15 cellular contexts compared by ENCODE assay signal in the genomic region with DNA sequence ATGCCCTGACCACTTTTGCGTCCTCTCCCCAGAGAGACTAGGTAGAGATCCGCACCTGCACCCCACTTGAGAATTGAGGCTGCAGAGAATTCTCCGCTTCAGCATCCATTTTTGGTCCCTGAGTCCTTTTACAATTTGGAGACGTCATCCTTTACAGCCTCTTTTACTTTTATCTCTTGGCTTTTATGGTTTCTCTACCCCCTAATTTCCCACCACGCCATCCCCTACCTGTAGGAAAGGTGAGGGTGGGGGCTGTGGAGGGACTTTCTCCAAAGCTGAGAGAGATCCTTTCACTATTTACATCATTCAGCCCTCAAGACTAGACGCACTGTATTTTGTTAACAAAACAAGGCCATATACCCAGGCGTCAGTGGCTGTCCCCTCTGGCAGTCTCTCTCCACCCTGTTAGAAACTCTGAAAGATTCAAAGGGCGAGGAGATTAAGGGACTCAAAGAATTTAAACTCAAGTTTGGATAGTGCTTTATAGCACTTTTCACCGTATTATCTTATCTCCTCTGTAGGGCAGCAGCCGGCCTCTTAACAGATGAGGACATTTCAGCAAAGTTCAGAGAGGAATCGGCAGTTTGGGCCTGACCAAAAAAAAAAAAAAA. TPM values are rescaled to one million over a fixed set of nuclear protein-coding genes. Genes with fewer than 3 reads are reported as not detected.
A peak's percentile ranks its signal among the peaks of the same experiment; 100 is the strongest.
DNase-seq lines count a peak whose midpoint lies in the region; ATAC-seq, FAIRE-seq and TF ChIP-seq lines count a peak whose summit lies in the region.
"Had no signal": no experiment of that assay in that cellular context is flagged by ENCODE, and none has a peak within 500 bp of the region (broad histone marks: within the 10 kb centered on the region; RNA-seq: fewer than 3 reads in every experiment).

No MANE protein-coding gene starts in this region.

- peaks cover 6% of the 10 kb centered on the region for H3K4me1 Mint-ChIP-seq in activated naive CD4-positive, alpha-beta T cell treated with anti-CD3 and anti-CD28 coated beads, Interleukin-2, amount 10 ng/mL, durations not matched to agents 7 days and 5 days
- H3K4me1 Mint-ChIP-seq in brain, result peaks cover 38% of the 10 kb centered on the region

- H3K79me2 ChIP-seq in mesendoderm (ENCODE audit: control insufficient read depth, insufficient read depth, low read length), result peaks cover 47% of the 10 kb centered on the region

- H3K27ac ChIP-seq in mesendoderm (ENCODE audit: low read depth, low read length) (no peak overlapping the region), testis (no peak overlapping the region), pancreas (no peak overlapping the region)
- H3K27ac ChIP-seq: SJSA1, VCaP had no signal

- no peak overlapping the region for H4K8ac ChIP-seq in mesendoderm (ENCODE audit: low read depth, low read length)

- CTCF ChIA-PET in activated naive CD4-positive, alpha-beta T cell treated with anti-CD3 and anti-CD28 coated beads, Interleukin-2, amount 10 ng/mL, durations not matched to agents 7 days and 5 days (lab: Charles Lee), result no interaction called here

- no peak overlapping the region for H3K4ac ChIP-seq in mesendoderm (ENCODE audit: low read depth, low read length)

- H3K27me3 ChIP-seq in mesendoderm (ENCODE audit: insufficient read depth, low read length, poor library complexity) (no peaks in the 10 kb centered on the region), testis (no peaks in the 10 kb centered on the region), pancreas (peaks cover 0 to 49% (median 7%) of the 10 kb centered on the region in 4 donors)

- H3K36me3 ChIP-seq in mesendoderm (ENCODE audit: control insufficient read depth, insufficient read depth, low read length) (peaks cover 2% of the 10 kb centered on the region), testis (ENCODE audit: low read depth, missing control alignments) (no peaks in the 10 kb centered on the region), pancreas (no peaks in the 10 kb centered on the region)
- H3K36me3 ChIP-seq: SJSA1 had no signal

- H3K9me3 ChIP-seq in testis, result no peaks in the 10 kb centered on the region
- H3K9me3 ChIP-seq in pancreas, result no peaks in the 10 kb centered on the region
- H3K9me3 ChIP-seq: SJSA1 had no signal

- no peak overlapping the region for H2BK120ac ChIP-seq in mesendoderm (ENCODE audit: low read depth, low read length)

- no peak for FAIRE-seq in pancreas (lab: Jason Lieb, UNC)

- no peak for TF ChIP-seq CTCF in brain (conservative IDR thresholded peaks at IDR 0.05)
- TF ChIP-seq CTCF in testis (IDR thresholded peaks at IDR 0.05), result no peak
- no peak for TF ChIP-seq CTCF in pancreas (IDR thresholded peaks at IDR 0.05)

- H4K5ac ChIP-seq in mesendoderm (ENCODE audit: low read length), result no peak overlapping the region

- peak overlapping the region; percentile 79 for H3K27ac Mint-ChIP-seq in activated naive CD4-positive, alpha-beta T cell treated with anti-CD3 and anti-CD28 coated beads, Interleukin-2, amount 10 ng/mL, durations not matched to agents 7 days and 5 days
- no peak overlapping the region for H3K27ac Mint-ChIP-seq in activated naive CD4-positive, alpha-beta T cell treated with anti-CD3 and anti-CD28 coated beads, Interleukin-2, amount 50 U/mL, for 72 hours
- H3K27ac Mint-ChIP-seq in brain, result peak overlapping the region; percentile 33 to 89 (median 74)
- H3K27ac Mint-ChIP-seq: dendritic cell treated with granulocyte-macrophage colony-stimulating factor and Interleukin-4, amounts not matched to agents 40 ng/mL and 50 ng/mL, for 4 days; HFFc6 had no signal

- intact Hi-C loops in testis (cut with DNase I; ENCODE audit: low total_unique reads) (no loop called here), pancreas (cut with DNase I) (no loop called here)

- no peak overlapping the region for H2BK5ac ChIP-seq in mesendoderm (ENCODE audit: low read length)

- H3K4me3 ChIP-seq in mesendoderm (ENCODE audit: low read length), result peak overlapping the region; percentile 90
- peak overlapping the region; percentile 68 to 70 for H3K4me3 ChIP-seq in testis
- H3K4me3 ChIP-seq in pancreas, result no peak overlapping the region

- DNase-seq in activated naive CD4-positive, alpha-beta T cell treated with anti-CD3 and anti-CD28 coated beads, Interleukin-2, amount 10 ng/mL, durations not matched to agents 7 days and 5 days, result no peak
- no peak for DNase-seq in activated naive CD4-positive, alpha-beta T cell treated with anti-CD3 and anti-CD28 coated beads, Interleukin-2, amount 50 U/mL, for 72 hours (ENCODE audit: low spot score in 2 of 2)
- DNase-seq in mesendoderm, result peak; percentile 85
- DNase-seq in testis, result no peak
- DNase-seq in activated CD8-positive, alpha-beta memory T cell treated with anti-CD3 and anti-CD28 coated beads, Interleukin-2, amount 50 U/mL, for 48 hours, result no peak
- no peak for DNase-seq in pancreas
- no peak for DNase-seq in NCI-H2171 (lab: John Stamatoyannopoulos, UW)
- DNase-seq: HFFc6, NCI-H2081 treated with DMSO at 0.1 percent for 48 hours, substantia nigra had no signal

- peak overlapping the region; percentile 93 for H3K9ac ChIP-seq in mesendoderm (ENCODE audit: low read length)

- no peaks in the 10 kb centered on the region for H3K79me1 ChIP-seq in mesendoderm (ENCODE audit: low read length)

- ATAC-seq in activated naive CD4-positive, alpha-beta T cell treated with anti-CD3 and anti-CD28 coated beads, Interleukin-2, amount 50 U/mL, for 72 hours, result no peak
- ATAC-seq in pancreas, result no peak

- peaks cover 86% of the 10 kb centered on the region for H3K27me3 Mint-ChIP-seq in activated naive CD4-positive, alpha-beta T cell treated with anti-CD3 and anti-CD28 coated beads, Interleukin-2, amount 10 ng/mL, durations not matched to agents 7 days and 5 days
- H3K27me3 Mint-ChIP-seq in brain, result peaks cover 100% of the 10 kb centered on the region

- H3K18ac ChIP-seq in mesendoderm (ENCODE audit: low read length), result peak overlapping the region; percentile 81

- peaks cover 5% of the 10 kb centered on the region for H3K36me3 Mint-ChIP-seq in activated naive CD4-positive, alpha-beta T cell treated with anti-CD3 and anti-CD28 coated beads, Interleukin-2, amount 10 ng/mL, durations not matched to agents 7 days and 5 days
- peaks cover 0 to 32% of the 10 kb centered on the region in 2 donors for H3K36me3 Mint-ChIP-seq in activated naive CD4-positive, alpha-beta T cell treated with anti-CD3 and anti-CD28 coated beads, Interleukin-2, amount 50 U/mL, for 72 hours
- peaks cover 6% of the 10 kb centered on the region for H3K36me3 Mint-ChIP-seq in brain

- H3K23ac ChIP-seq in mesendoderm (ENCODE audit: low read length), result no peak overlapping the region

- peak overlapping the region; percentile 86 for H3K4me2 ChIP-seq in mesendoderm (ENCODE audit: low read length)

- no CpG with 5 or more reads among the region's 11 CpGs for WGBS in mesendoderm (ENCODE audit: extremely low coverage, insufficient coverage, low lambda C conversion rate)
- WGBS in testis, 2 donors, result 32 to 36% methylated on average over 10 to 11 of the region's 11 CpGs
- WGBS in pancreas, 2 donors, result 54% methylated on average over 11 of the region's 11 CpGs

- peaks cover 20% of the 10 kb centered on the region for H3K4me1 ChIP-seq in mesendoderm (ENCODE audit: control insufficient read depth, low read depth, low read length)
- peaks cover 4% of the 10 kb centered on the region for H3K4me1 ChIP-seq in testis
- no peaks in the 10 kb centered on the region for H3K4me1 ChIP-seq in pancreas

- H3K56ac ChIP-seq in mesendoderm (ENCODE audit: low read length), result peak overlapping the region; percentile 93

- TF ChIP-seq POLR2A in testis (IDR thresholded peaks at IDR 0.05), result no peak

- no peak overlapping the region for H3K4me3 Mint-ChIP-seq in activated naive CD4-positive, alpha-beta T cell treated with anti-CD3 and anti-CD28 coated beads, Interleukin-2, amount 10 ng/mL, durations not matched to agents 7 days and 5 days
- H3K4me3 Mint-ChIP-seq in brain, result peak overlapping the region; percentile 84 to 93 (median 88)
- H3K4me3 Mint-ChIP-seq: dendritic cell treated with granulocyte-macrophage colony-stimulating factor and Interleukin-4, amounts not matched to agents 40 ng/mL and 50 ng/mL, for 4 days; HFFc6 had no signal

- no peak overlapping the region for H2AK5ac ChIP-seq in mesendoderm (ENCODE audit: low read length)

- H3K9me3 Mint-ChIP-seq in activated naive CD4-positive, alpha-beta T cell treated with anti-CD3 and anti-CD28 coated beads, Interleukin-2, amount 10 ng/mL, durations not matched to agents 7 days and 5 days, result peaks cover 3% of the 10 kb centered on the region
- H3K9me3 Mint-ChIP-seq in activated naive CD4-positive, alpha-beta T cell treated with anti-CD3 and anti-CD28 coated beads, Interleukin-2, amount 50 U/mL, for 72 hours, result no peaks in the 10 kb centered on the region
- H3K9me3 Mint-ChIP-seq in brain, result peaks cover 0 to 3% (median 0%) of the 10 kb centered on the region in 5 experiments

- H2BK15ac ChIP-seq in mesendoderm (replicated peaks; ENCODE audit: low read depth), result no peak overlapping the region

RNA-seq across cellular contexts. Expression of a gene that starts 1.7 kb away (rescaled TPM):
- total RNA-seq in activated naive CD4-positive, alpha-beta T cell treated with anti-CD3 and anti-CD28 coated beads, Interleukin-2, amount 50 U/mL, for 72 hours, result not detected
- polyA plus RNA-seq in brain (ENCODE audit: insufficient read depth, low read depth, low replicate concordance), result 0.54 TPM
- 27.2 TPM for polyA plus RNA-seq in mesendoderm (2013, experiment 1 of 2)
- 25.1 TPM for polyA plus RNA-seq in mesendoderm (2013, experiment 2 of 2)
- total RNA-seq in testis, result 10 to 100 TPM; 37.7 to 39.2 TPM
- polyA plus RNA-seq in testis (ENCODE audit: insufficient read depth, low read depth, low replicate concordance), result 15.8 TPM
- under 1 TPM; 0.23 to 0.55 (median 0.38) TPM for total RNA-seq in pancreas
- polyA plus RNA-seq in pancreas, result under 1 TPM; 0.27 to 0.47 TPM
- total RNA-seq: HFFc6, M059J had no signal

Comparison
In these comparisons a context has a peak if more than half of its experiments do, and no peak if none do; other contexts are left out.
1. H3K27ac Mint-ChIP-seq: peak in activated naive CD4-positive, alpha-beta T cell treated with anti-CD3 and anti-CD28 coated beads, Interleukin-2, amount 10 ng/mL, durations not matched to agents 7 days and 5 days (single experiment) and brain (5 of 5); none in activated naive CD4-positive, alpha-beta T cell treated with anti-CD3 and anti-CD28 coated beads, Interleukin-2, amount 50 U/mL, for 72 hours (0 of 2).
2. H3K4me3 ChIP-seq: peak in mesendoderm (single experiment) and testis (2 of 2); none in pancreas (0 of 4).
3. RNA of a gene that starts 1.7 kb away (total RNA-seq): 37.7 to 39.2 TPM in testis; 0.23 to 0.55 TPM in pancreas and not detected in activated naive CD4-positive, alpha-beta T cell treated with anti-CD3 and anti-CD28 coated beads, Interleukin-2, amount 50 U/mL, for 72 hours; every median in the first group is over 10 times any median in the second.